12 cellular contexts compared by ENCODE assay signal in the genomic region with DNA sequence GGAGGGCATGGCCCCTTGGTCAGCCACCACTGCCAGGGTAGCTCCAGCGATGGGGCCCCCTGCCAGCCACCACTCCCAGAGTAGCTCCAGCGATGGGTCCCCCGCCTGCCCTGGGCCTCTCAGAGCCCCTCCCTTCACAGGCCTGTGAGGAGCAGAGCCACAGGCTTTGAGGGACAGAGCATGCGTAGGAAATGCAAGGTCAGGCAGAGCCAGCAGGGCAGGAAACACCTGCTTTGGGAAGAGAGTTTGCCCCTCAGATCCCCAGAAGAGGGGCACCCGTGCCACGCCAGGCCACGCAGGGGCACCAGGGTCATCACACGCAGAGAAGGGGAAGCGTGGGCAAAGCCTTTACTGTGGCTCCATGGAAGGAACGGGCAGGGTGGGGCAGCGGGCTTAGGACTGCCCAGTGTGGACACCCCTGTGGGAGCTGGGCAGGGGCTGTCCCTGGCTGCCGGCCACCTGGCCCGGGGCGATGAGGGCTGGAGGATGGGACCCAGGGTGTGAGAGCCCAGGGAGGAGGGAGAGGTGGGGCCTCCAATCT.
DNase-seq lines count a peak whose midpoint lies in the region.
"Had no signal": no experiment of that assay in that cellular context is flagged by ENCODE, and none has a peak within 500 bp of the region (broad histone marks: within the 10 kb centered on the region; RNA-seq: fewer than 3 reads in every experiment).

No MANE protein-coding gene starts in this region.

- no peak for DNase-seq in Karpas-422
- peak; percentile 32 for DNase-seq in ecto neural progenitor cell (ENCODE audit: low spot score)
- DNase-seq in trophoblast cell = no peak
- DNase-seq in NCI-H82 treated with DMSO at 0.1 percent for 48 hours (lab: John Stamatoyannopoulos, UW; ENCODE audit: unreplicated experiment) = no peak
- no peak for DNase-seq in NCI-H446 (lab: John Stamatoyannopoulos, UW)
- DNase-seq in DMS79 (lab: John Stamatoyannopoulos, UW) = no peak
- DNase-seq: Caco-2, DMS153, HFFc6, NCI-H526 treated with DMSO at 0.1 percent for 48 hours, OCI-M1 had no signal

- H3K79me2 ChIP-seq in Karpas-422 (ENCODE audit: low read length) = no peaks in the 10 kb centered on the region
- H3K79me2 ChIP-seq in trophoblast cell (ENCODE audit: control insufficient read depth, insufficient read depth, low read length, poor library complexity) = no peaks in the 10 kb centered on the region

- 0 out of 2 replicates have a peak, but pooled peaks cover under 1% of the 10 kb centered on the region for H3K9me3 ChIP-seq in BLaER1
- H3K9me3 ChIP-seq in Karpas-422 (ENCODE audit: low read length) = no peaks in the 10 kb centered on the region
- no peaks in the 10 kb centered on the region for H3K9me3 ChIP-seq in trophoblast cell (ENCODE audit: insufficient read depth, low read depth, low read length)
- H3K9me3 ChIP-seq: Caco-2 had no signal

- peak overlapping the region; percentile 41; the same call in 1 of the 2 replicates for H3K4me3 ChIP-seq in BLaER1
- no peak overlapping the region for H3K4me3 ChIP-seq in Karpas-422 (ENCODE audit: low read length)
- H3K4me3 ChIP-seq in trophoblast cell (ENCODE audit: low read depth, low read length) = peak overlapping the region; percentile 21

- no peak overlapping the region for H4K8ac ChIP-seq in trophoblast cell (ENCODE audit: low read depth, low read length)

- H4K20me1 ChIP-seq in BLaER1 = no peaks in the 10 kb centered on the region
- no peaks in the 10 kb centered on the region for H4K20me1 ChIP-seq in Karpas-422 (ENCODE audit: insufficient read depth, low read depth, low read length)

- no peak overlapping the region for H3K4ac ChIP-seq in trophoblast cell (ENCODE audit: low read depth, low read length)

- H3K9me2 ChIP-seq in Karpas-422 (replicated peaks; ENCODE audit: insufficient read depth, low read length) = no peaks in the 10 kb centered on the region

- no peak overlapping the region for H2BK120ac ChIP-seq in trophoblast cell (ENCODE audit: insufficient read depth, low read length, poor library complexity)

- H3K27ac ChIP-seq in BLaER1 (peak overlapping the region; percentile 96), Karpas-422 (ENCODE audit: low read length) (no peak overlapping the region), trophoblast cell (ENCODE audit: low read depth, low read length) (no peak overlapping the region)

- peak overlapping the region; percentile 82 for H3K9ac ChIP-seq in BLaER1
- no peak overlapping the region for H3K9ac ChIP-seq in Karpas-422 (ENCODE audit: low read length)
- no peak overlapping the region for H3K9ac ChIP-seq in trophoblast cell (ENCODE audit: low read length)

- no peaks in the 10 kb centered on the region for H3K36me3 ChIP-seq in BLaER1
- H3K36me3 ChIP-seq in Karpas-422 (ENCODE audit: insufficient read depth, low read length) = no peaks in the 10 kb centered on the region
- H3K36me3 ChIP-seq in trophoblast cell (ENCODE audit: control insufficient read depth in 1 of 2, insufficient read depth in 2 of 2, low read length in 2 of 2) = no peaks in the 10 kb centered on the region

- no peak overlapping the region for H3K18ac ChIP-seq in trophoblast cell (ENCODE audit: low read length)

- no peak overlapping the region for H3K23ac ChIP-seq in trophoblast cell (ENCODE audit: low read length)

- no peak overlapping the region for H2AK5ac ChIP-seq in trophoblast cell (ENCODE audit: low read length)

- no CpG with 5 or more reads among the region's 14 CpGs for WGBS in trophoblast cell (ENCODE audit: extremely low coverage, insufficient coverage, insufficient read length)

- H2BK5ac ChIP-seq in trophoblast cell (ENCODE audit: low read depth, low read length, poor library complexity) = no peak overlapping the region

- no peaks in the 10 kb centered on the region for H3K27me3 ChIP-seq in BLaER1
- no peaks in the 10 kb centered on the region for H3K27me3 ChIP-seq in Karpas-422 (ENCODE audit: low read length)
- no peaks in the 10 kb centered on the region for H3K27me3 ChIP-seq in trophoblast cell (ENCODE audit: insufficient read depth, low read length)

- no peak overlapping the region for H4K91ac ChIP-seq in trophoblast cell (ENCODE audit: low read depth, low read length)

- no peak overlapping the region for H4K12ac ChIP-seq in trophoblast cell (ENCODE audit: low read depth, low read length)

- H3K4me1 ChIP-seq in BLaER1 = peaks cover 74% of the 10 kb centered on the region
- H3K4me1 ChIP-seq in Karpas-422 (ENCODE audit: low read length) = peaks cover 50% of the 10 kb centered on the region
- H3K4me1 ChIP-seq in trophoblast cell (ENCODE audit: control insufficient read depth in 1 of 2, insufficient read depth in 2 of 2, low read length in 2 of 2) = peaks cover 3 to 6% of the 10 kb centered on the region in 2 experiments
- H3K4me1 ChIP-seq: Caco-2 had no signal

- H3K4me2 ChIP-seq in BLaER1 = peak overlapping the region; percentile 95
- H3K4me2 ChIP-seq in Karpas-422 (ENCODE audit: low read depth, low read length, poor library complexity, severe bottlenecking) = peak overlapping the region; percentile 65
- no peak overlapping the region for H3K4me2 ChIP-seq in trophoblast cell (ENCODE audit: low read length)

- no peaks in the 10 kb centered on the region for H3K79me1 ChIP-seq in trophoblast cell (ENCODE audit: low read length)

- H3K14ac ChIP-seq in trophoblast cell (ENCODE audit: low read length) = no peak overlapping the region

- no peak overlapping the region for H2BK12ac ChIP-seq in trophoblast cell (ENCODE audit: low read length)

- H2AFZ ChIP-seq in Karpas-422 (ENCODE audit: low read length) (no peak overlapping the region), trophoblast cell (ENCODE audit: insufficient read depth, low read length, poor library complexity) (no peak overlapping the region)
